In the genomic region with DNA sequence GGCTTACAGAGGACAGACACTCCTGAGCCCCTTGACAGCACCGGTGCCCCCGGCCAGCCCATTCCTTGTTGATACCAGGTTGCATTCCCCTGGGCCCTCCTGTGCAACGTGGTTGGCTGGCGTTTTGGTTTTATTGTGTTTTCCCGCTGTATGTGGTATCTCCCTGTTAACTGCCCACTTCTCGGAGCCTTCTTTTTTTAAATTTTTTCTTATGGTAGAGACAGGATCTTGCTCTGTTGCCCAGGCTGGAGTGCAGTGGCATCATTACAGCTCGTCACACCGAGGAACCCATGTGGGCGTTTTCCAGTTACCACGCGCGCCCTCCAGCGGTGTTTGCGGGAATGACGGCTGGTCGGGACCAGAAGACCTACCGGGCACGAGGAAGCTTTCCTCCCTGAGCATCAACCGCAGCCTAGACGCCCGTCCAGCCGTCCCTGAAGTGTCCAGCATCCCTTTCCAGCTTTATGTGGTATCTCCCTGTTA, we compare ENCODE assay signal across 8 cellular contexts. TPM values are rescaled to one million over a fixed set of nuclear protein-coding genes. Genes with fewer than 3 reads are reported as not detected.
DNase-seq lines count a peak whose midpoint lies in the region; ATAC-seq, FAIRE-seq and TF ChIP-seq lines count a peak whose summit lies in the region.

No MANE protein-coding gene starts in this region.

- CTCF ChIA-PET in A673 (lab: Charles Lee), result interaction anchor here (0.5 to 2.4 kb wide), 9 partner anchors 11 to 227 kb away, joined by 3 to 9 read pairs (median 4); no protein-coding TSS in a partner anchor
- CTCF ChIA-PET in activated CD4-positive, alpha-beta memory T cell treated with anti-CD3 and anti-CD28 coated beads for 36 hours (lab: Charles Lee), result interaction anchor here (0.7 to 3.2 kb wide), 26 partner anchors 9 to 855 kb away, joined by 3 to 31 read pairs (median 5); partner anchors contain the start of genes COX19, MICALL2 and ZFAND2A

- FAIRE-seq in GM12891 (lab: Jason Lieb, UNC), result peak; percentile 86

- peak; percentile 69 to 80 for ATAC-seq in naive thymus-derived CD8-positive, alpha-beta T cell

- no peak for TF ChIP-seq EP300 in stomach (IDR thresholded peaks at IDR 0.05)

- H3K9me3 ChIP-seq in A673 (ENCODE audit: low read depth, low read length, poor library complexity, severe bottlenecking), result no peaks in the 10 kb centered on the region
- H3K9me3 ChIP-seq in effector memory CD4-positive, alpha-beta T cell (ENCODE audit: control insufficient read depth, low read length), result no peaks in the 10 kb centered on the region
- H3K9me3 ChIP-seq in stomach, result no peaks in the 10 kb centered on the region

- 33 to 54% (median 40%) methylated on average over 22 of the region's 22 CpGs for WGBS in stomach, 5 donors

- BruUV-seq in A673 (replicated peaks; lab: Mats Ljungman, UMichigan), result no TSS peak

- H3K36me3 Mint-ChIP-seq in activated CD4-positive, alpha-beta memory T cell treated with anti-CD3 and anti-CD28 coated beads for 36 hours, result no peaks in the 10 kb centered on the region
- H3K36me3 Mint-ChIP-seq in naive thymus-derived CD8-positive, alpha-beta T cell, result no peaks in the 10 kb centered on the region

- H3K27me3 ChIP-seq in A673 (replicated peaks; ENCODE audit: insufficient read depth, low read depth, low read length, poor library complexity) (no peaks in the 10 kb centered on the region), stomach (peaks cover 0 to 20% (median 0%) of the 10 kb centered on the region in 3 donors)
- no peaks in the 10 kb centered on the region for H3K27me3 ChIP-seq in effector memory CD4-positive, alpha-beta T cell (replicated peaks; ENCODE audit: control insufficient read depth, insufficient read depth, low read length, poor library complexity, severe bottlenecking)

- intact Hi-C loops in A673 (cut with micrococcal nuclease; ENCODE audit: unreplicated experiment), result loop anchor here (2.0 kb wide), 1 partner anchor 184 kb away; no protein-coding TSS in a partner anchor
- intact Hi-C loops in activated CD4-positive, alpha-beta memory T cell treated with anti-CD3 and anti-CD28 coated beads for 36 hours (cut with micrococcal nuclease), result loop anchor here (1.0 to 2.0 kb wide), 2 partner anchors 90 to 184 kb away; no protein-coding TSS in a partner anchor
- intact Hi-C loops in stomach (cut with DNase I; ENCODE audit: low total_unique reads), result no loop called here

- H3K36me3 ChIP-seq in A673 (ENCODE audit: insufficient read depth, low read length, poor library complexity, severe bottlenecking) (no peaks in the 10 kb centered on the region), stomach (no peaks in the 10 kb centered on the region)
- H3K36me3 ChIP-seq in effector memory CD4-positive, alpha-beta T cell (ENCODE audit: control insufficient read depth, insufficient read depth, low read length), result no peaks in the 10 kb centered on the region

- peaks cover 11% of the 10 kb centered on the region for H3K4me1 Mint-ChIP-seq in activated CD4-positive, alpha-beta memory T cell treated with anti-CD3 and anti-CD28 coated beads for 36 hours (ENCODE audit: low read depth)
- H3K4me1 Mint-ChIP-seq in naive thymus-derived CD8-positive, alpha-beta T cell, result peaks cover 8 to 14% (median 12%) of the 10 kb centered on the region in 4 donors

- H3K4me3 ChIP-seq in A673 (ENCODE audit: low read depth, low read length, poor library complexity, severe bottlenecking) (no peak overlapping the region), stomach (no peak overlapping the region)
- H3K4me3 ChIP-seq in effector memory CD4-positive, alpha-beta T cell (ENCODE audit: insufficient read depth, low read depth, low read length, poor library complexity, severe bottlenecking), result no peak overlapping the region

- H3K4me1 ChIP-seq in A673 (ENCODE audit: insufficient read depth, low read length, poor library complexity, severe bottlenecking), result peaks cover 16% of the 10 kb centered on the region
- H3K4me1 ChIP-seq in effector memory CD4-positive, alpha-beta T cell (ENCODE audit: control insufficient read depth, insufficient read depth, low read length, poor library complexity, severe bottlenecking), result peaks cover 10% of the 10 kb centered on the region
- peaks cover 11 to 16% (median 13%) of the 10 kb centered on the region in 4 donors for H3K4me1 ChIP-seq in stomach

- peak; percentile 89 for DNase-seq in A673 (ENCODE audit: low spot score)
- DNase-seq in GM12891 (ENCODE audit: insufficient read length, low spot score), result peak; percentile 62
- DNase-seq in NCI-H69 (lab: John Stamatoyannopoulos, UW), result peak; percentile 80
- DNase-seq in activated CD4-positive, alpha-beta memory T cell treated with anti-CD3 and anti-CD28 coated beads for 36 hours, result peak; percentile 92
- peak; percentile 38 to 60 (median 57) for DNase-seq in effector memory CD4-positive, alpha-beta T cell
- DNase-seq in naive thymus-derived CD8-positive, alpha-beta T cell, result peak; percentile 44 to 83 (median 68)
- peak; percentile 81 for DNase-seq in stomach
- DNase-seq in pons (ENCODE audit: low spot score), result no peak

- H3K27ac Mint-ChIP-seq in activated CD4-positive, alpha-beta memory T cell treated with anti-CD3 and anti-CD28 coated beads for 36 hours, result no peak overlapping the region
- H3K27ac Mint-ChIP-seq in naive thymus-derived CD8-positive, alpha-beta T cell, result peak overlapping the region in 3 of 10 donors; percentile 18 to 69 (median 55)

- peak overlapping the region; percentile 52 for H3K4me3 Mint-ChIP-seq in activated CD4-positive, alpha-beta memory T cell treated with anti-CD3 and anti-CD28 coated beads for 36 hours
- peak overlapping the region in 8 of 10 donors; percentile 41 to 74 (median 57) for H3K4me3 Mint-ChIP-seq in naive thymus-derived CD8-positive, alpha-beta T cell

- peaks cover 14% of the 10 kb centered on the region for H3K27me3 Mint-ChIP-seq in activated CD4-positive, alpha-beta memory T cell treated with anti-CD3 and anti-CD28 coated beads for 36 hours
- H3K27me3 Mint-ChIP-seq in naive thymus-derived CD8-positive, alpha-beta T cell, result peaks cover 10 to 28% (median 15%) of the 10 kb centered on the region in 5 donors

- TF ChIP-seq POLR2A in GM12891 (IDR thresholded peaks at IDR 0.05; ENCODE audit: low read depth, low read length) (no peak), stomach (IDR thresholded peaks at IDR 0.05) (no peak)

- POLR2A ChIA-PET in A673 (lab: Charles Lee; ENCODE audit: low non-redundant PET), result no interaction called here
- POLR2A ChIA-PET in activated CD4-positive, alpha-beta memory T cell treated with anti-CD3 and anti-CD28 coated beads for 36 hours (lab: Charles Lee), result interaction anchor here (0.5 kb wide), 1 partner anchor 14 kb away, joined by 3 read pairs; no protein-coding TSS in a partner anchor
- POLR2A ChIA-PET in naive thymus-derived CD8-positive, alpha-beta T cell (lab: Charles Lee), result interaction anchor here (1.5 kb wide), 1 partner anchor 184 kb away, joined by 6 read pairs; no protein-coding TSS in a partner anchor

- H3K27ac ChIP-seq in A673 (ENCODE audit: low read depth, low read length, poor library complexity, severe bottlenecking) (no peak overlapping the region), stomach (no peak overlapping the region)
- H3K27ac ChIP-seq in effector memory CD4-positive, alpha-beta T cell (ENCODE audit: insufficient read depth, low read length, poor library complexity, severe bottlenecking), result no peak overlapping the region

- peak; percentile 81 for TF ChIP-seq CTCF in A673 (conservative IDR thresholded peaks at IDR 0.05; ENCODE audit: low read depth, low read length)
- peak in 5 of 7 experiments; percentile 45 to 61 (median 56) for TF ChIP-seq CTCF in stomach (IDR thresholded peaks at IDR 0.05)

- peaks cover 4% of the 10 kb centered on the region for H3K9me3 Mint-ChIP-seq in activated CD4-positive, alpha-beta memory T cell treated with anti-CD3 and anti-CD28 coated beads for 36 hours
- no peaks in the 10 kb centered on the region for H3K9me3 Mint-ChIP-seq in naive thymus-derived CD8-positive, alpha-beta T cell

TF ChIP-seq in GM12891, 5 proteins besides CTCF, POLR2A, EP300 and RAD21:
- TF ChIP-seq TAF1 (IDR thresholded peaks at IDR 0.05; ENCODE audit: low read depth, low read length), result no peak
- no peak for TF ChIP-seq POLR2AphosphoS5 (IDR thresholded peaks at IDR 0.05; ENCODE audit: low read depth, low read length)
- no peak for TF ChIP-seq POU2F2 (IDR thresholded peaks at IDR 0.05; ENCODE audit: low read depth, low read length)
- TF ChIP-seq PAX5 (IDR thresholded peaks at IDR 0.05; ENCODE audit: insufficient read depth, low read length, severe bottlenecking), result no peak
- no peak for TF ChIP-seq SPI1 (IDR thresholded peaks at IDR 0.05; ENCODE audit: low read depth, low read length)

RNA-seq across cellular contexts. Expression of gene ZFAND2A, which starts 16.9 kb away (rescaled TPM):
- total RNA-seq in A673 (2021) (26.1 and 27.4 TPM in 2 replicates), stomach (10 to 100 TPM in 4 of 5 donors, under 1 TPM in 1; 0.89 to 44.9 (median 20.2) TPM)
- polyA plus RNA-seq in GM12891 (2012; ENCODE audit: low read depth, missing spikeins), result 30.8 TPM
- 10 to 100 TPM; 24.1 to 27.5 TPM for total RNA-seq in activated CD4-positive, alpha-beta memory T cell treated with anti-CD3 and anti-CD28 coated beads for 36 hours
- total RNA-seq in naive thymus-derived CD8-positive, alpha-beta T cell, result 10 to 100 TPM; 41.5 to 47.9 TPM
- polyA plus RNA-seq in naive thymus-derived CD8-positive, alpha-beta T cell, result 10 to 100 TPM; 33.5 to 59.9 (median 56.0) TPM
- polyA plus RNA-seq in stomach, result 10 to 100 TPM; 37.4 to 93.6 (median 53.1) TPM

RNA-seq across cellular contexts. Expression of gene UNCX, which starts 55.7 kb away (rescaled TPM):
- total RNA-seq in A673 (2021), result 1.2 and 1.9 TPM in 2 replicates
- not detected for polyA plus RNA-seq in GM12891 (2012; ENCODE audit: low read depth, missing spikeins)
- not detected for total RNA-seq in activated CD4-positive, alpha-beta memory T cell treated with anti-CD3 and anti-CD28 coated beads for 36 hours
- not detected for total RNA-seq in naive thymus-derived CD8-positive, alpha-beta T cell
- polyA plus RNA-seq in naive thymus-derived CD8-positive, alpha-beta T cell, result not detected
- total RNA-seq in stomach, result not detected
- not detected for polyA plus RNA-seq in stomach
